Comparison of ENCODE assay signal across 34 cellular contexts in genomic region chr2:907706-908105, GRCh38. TPM values are rescaled to one million over a fixed set of nuclear protein-coding genes. Genes with fewer than 3 reads are reported as not detected.
"Had no signal": no experiment of that assay in that cellular context is flagged by ENCODE, and none has a peak within 500 bp of the region (broad histone marks: within the 10 kb centered on the region; RNA-seq: fewer than 3 reads in every experiment).

No MANE protein-coding gene starts in this region.

- H3K9me3 Mint-ChIP-seq: central memory CD8-positive, alpha-beta T cell had no signal

- H3K4me1 Mint-ChIP-seq: activated CD4-positive, alpha-beta memory T cell treated with anti-CD3 and anti-CD28 coated beads, Interleukin-2, amount 10 ng/mL, durations not matched to agents 7 days and 5 days; activated naive CD4-positive, alpha-beta T cell treated with anti-CD3 and anti-CD28 coated beads, Interleukin-2, amount 10 ng/mL, durations not matched to agents 7 days and 5 days; central memory CD8-positive, alpha-beta T cell had no signal

- H3K4me3 Mint-ChIP-seq: activated CD4-positive, alpha-beta memory T cell treated with anti-CD3 and anti-CD28 coated beads, Interleukin-2, amount 10 ng/mL, durations not matched to agents 7 days and 5 days; activated naive CD4-positive, alpha-beta T cell treated with anti-CD3 and anti-CD28 coated beads, Interleukin-2, amount 10 ng/mL, durations not matched to agents 7 days and 5 days; activated naive CD8-positive, alpha-beta T cell; central memory CD8-positive, alpha-beta T cell had no signal

- H3K4me3 ChIP-seq: ascending aorta, cardiac muscle cell, SJCRH30, SK-N-MC had no signal

- DNase-seq: activated CD4-positive, alpha-beta memory T cell treated with anti-CD3 and anti-CD28 coated beads, Interleukin-2, amount 10 ng/mL, durations not matched to agents 7 days and 5 days; activated CD4-positive, alpha-beta T cell treated with anti-CD3 and anti-CD28 coated beads for 1 hour; activated CD4-positive, alpha-beta T cell treated with anti-CD3 and anti-CD28 coated beads for 48 hours; activated CD4-positive, CD25-positive, alpha-beta regulatory T cell; activated effector memory CD4-positive, alpha-beta T cell treated with Interleukin-2 at 50 U/mL for 16 hours; activated naive CD4-positive, alpha-beta T cell treated with anti-CD3 and anti-CD28 coated beads, Interleukin-2, amount 10 ng/mL, durations not matched to agents 7 days and 5 days; activated T-cell treated with anti-CD3 and anti-CD28 coated beads, Interleukin-2, amount 50 U/mL, for 48 hours; amygdala; MM.1S; MV-4-11; NCI-H1092; NCI-H1436 treated with DMSO at 0.1 percent for 48 hours; NCI-H1694 treated with DMSO at 0.1 percent for 48 hours; NCI-H2029; NCI-H2171 treated with DMSO at 0.1 percent for 48 hours; NCI-H2227 treated with DMSO at 0.1 percent for 48 hours; NCI-H446; NCI-H510A treated with DMSO at 0.1 percent for 48 hours; NCI-H526 treated with DMSO at 0.1 percent for 48 hours; NCI-H774; SHP77; SJCRH30; T1000; WERI-Rb-1 had no signal

- H3K4me2 ChIP-seq: KMS-11 had no signal

- H3K27me3 Mint-ChIP-seq: activated CD4-positive, alpha-beta memory T cell treated with anti-CD3 and anti-CD28 coated beads, Interleukin-2, amount 10 ng/mL, durations not matched to agents 7 days and 5 days; activated naive CD4-positive, alpha-beta T cell treated with anti-CD3 and anti-CD28 coated beads, Interleukin-2, amount 10 ng/mL, durations not matched to agents 7 days and 5 days; activated naive CD8-positive, alpha-beta T cell had no signal

- H3K27me3 ChIP-seq: ascending aorta, SJCRH30 had no signal

- H3K36me3 Mint-ChIP-seq: activated naive CD4-positive, alpha-beta T cell treated with anti-CD3 and anti-CD28 coated beads, Interleukin-2, amount 10 ng/mL, durations not matched to agents 7 days and 5 days had no signal

- H3K27ac Mint-ChIP-seq: activated CD4-positive, alpha-beta memory T cell treated with anti-CD3 and anti-CD28 coated beads, Interleukin-2, amount 10 ng/mL, durations not matched to agents 7 days and 5 days; activated naive CD4-positive, alpha-beta T cell treated with anti-CD3 and anti-CD28 coated beads, Interleukin-2, amount 10 ng/mL, durations not matched to agents 7 days and 5 days had no signal

- H3K4me1 ChIP-seq: ascending aorta, SJCRH30 had no signal

- H3K9me3 ChIP-seq: ascending aorta, SJCRH30 had no signal

- ATAC-seq: Panc1 had no signal

- H3K27ac ChIP-seq: ascending aorta, cardiac muscle cell, KMS-11, SJCRH30, SK-N-MC, WERI-Rb-1 had no signal

- H3K9ac ChIP-seq: KMS-11 had no signal

- H3K36me3 ChIP-seq: ascending aorta, cardiac muscle cell, SJCRH30, WERI-Rb-1 had no signal

RNA-seq across cellular contexts. Expression of gene SNTG2, which starts 42.9 kb away (rescaled TPM):
- total RNA-seq: LHCN-M2; RPMI7951; SJCRH30; T-helper 1 cell treated with Interleukin-12 subunit alpha and Interleukin-12 subunit beta and Interleukin-4 antibody, amounts not matched to agents 30 ng/mL and 1 ng/mL, for 36 hours had no signal
